In genomic region chr9:107313555-107314096, GRCh38 we compare ENCODE assay signal across 17 cellular contexts. TPM values are rescaled to one million over a fixed set of nuclear protein-coding genes. Genes with fewer than 3 reads are reported as not detected.
A peak's percentile ranks its signal among the peaks of the same experiment; 100 is the strongest.
DNase-seq lines count a peak whose midpoint lies in the region; ATAC-seq, FAIRE-seq and TF ChIP-seq lines count a peak whose summit lies in the region.
"Had no signal": no experiment of that assay in that cellular context is flagged by ENCODE, and none has a peak within 500 bp of the region (broad histone marks: within the 10 kb centered on the region; RNA-seq: fewer than 3 reads in every experiment).

No MANE protein-coding gene starts in this region.

- ATAC-seq in effector memory CD8-positive, alpha-beta T cell (replicated peaks) = no peak
- ATAC-seq in stimulated activated effector memory CD8-positive, alpha-beta T cell treated with anti-CD3 and anti-CD28 coated beads, Interleukin-12 subunit alpha, Interleukin-12 subunit beta, amount 100 ng/mL, for 72 hours = peak; percentile 57
- no peak for ATAC-seq in HG02763 (IDR thresholded peaks at IDR 0.05; ENCODE audit: unreplicated experiment)
- ATAC-seq: esophagus mucosa, left lung had no signal

- DNase-seq in activated naive CD4-positive, alpha-beta T cell treated with anti-CD3 and anti-CD28 coated beads, Interleukin-2, amount 50 U/mL, for 16 hours = no peak
- no peak for DNase-seq in activated CD4-positive, alpha-beta memory T cell treated with anti-CD3 and anti-CD28 coated beads, Interleukin-2, amount 10 ng/mL, durations not matched to agents 7 days and 5 days
- no peak for DNase-seq in effector memory CD8-positive, alpha-beta T cell
- DNase-seq in stimulated activated effector memory CD8-positive, alpha-beta T cell treated with anti-CD3 and anti-CD28 coated beads, Interleukin-12 subunit alpha, Interleukin-12 subunit beta, amount 100 ng/mL, for 72 hours (ENCODE audit: low spot score in 2 of 2) = no peak
- DNase-seq in GM12892 (ENCODE audit: insufficient read length) (no peak), cerebellar cortex (ENCODE audit: low spot score) (no peak)
- DNase-seq: COR-L47; HCEC 1CT; KBM-7; left lung; NCI-H1048; NCI-H2029 treated with DMSO at 0.1 percent for 48 hours; NCI-H446 treated with DMSO at 0.1 percent for 48 hours; stimulated activated CD4-positive, alpha-beta T cell treated with anti-CD3 and anti-CD28 coated beads, Interleukin-1b, Interleukin-23, amount 100 ng/mL, for 48 hours had no signal

- POLR2A ChIA-PET in activated CD4-positive, alpha-beta memory T cell treated with anti-CD3 and anti-CD28 coated beads, Interleukin-2, amount 10 ng/mL, durations not matched to agents 7 days and 5 days (lab: Charles Lee) = no interaction called here

- CTCF ChIA-PET in activated CD4-positive, alpha-beta memory T cell treated with anti-CD3 and anti-CD28 coated beads, Interleukin-2, amount 10 ng/mL, durations not matched to agents 7 days and 5 days (lab: Charles Lee) = no interaction called here

- FAIRE-seq in GM12892 (lab: Jason Lieb, UNC) = no peak

- peaks cover 79% of the 10 kb centered on the region for H3K4me1 Mint-ChIP-seq in activated naive CD4-positive, alpha-beta T cell treated with anti-CD3 and anti-CD28 coated beads, Interleukin-2, amount 50 U/mL, for 24 hours
- H3K4me1 Mint-ChIP-seq in activated CD4-positive, alpha-beta memory T cell treated with anti-CD3 and anti-CD28 coated beads, Interleukin-2, amount 10 ng/mL, durations not matched to agents 7 days and 5 days = peaks cover 68% of the 10 kb centered on the region
- H3K4me1 Mint-ChIP-seq in effector memory CD8-positive, alpha-beta T cell (ENCODE audit: low read depth in 2 of 2) = peaks cover 50 to 73% of the 10 kb centered on the region in 2 donors
- peaks cover 71% of the 10 kb centered on the region for H3K4me1 Mint-ChIP-seq in stimulated activated effector memory CD8-positive, alpha-beta T cell treated with anti-CD3 and anti-CD28 coated beads, Interleukin-12 subunit alpha, Interleukin-12 subunit beta, amount 100 ng/mL, for 72 hours

- no peaks in the 10 kb centered on the region for H3K27me3 Mint-ChIP-seq in activated naive CD4-positive, alpha-beta T cell treated with anti-CD3 and anti-CD28 coated beads, Interleukin-2, amount 50 U/mL, for 24 hours
- no peaks in the 10 kb centered on the region for H3K27me3 Mint-ChIP-seq in activated CD4-positive, alpha-beta memory T cell treated with anti-CD3 and anti-CD28 coated beads, Interleukin-2, amount 10 ng/mL, durations not matched to agents 7 days and 5 days
- H3K27me3 Mint-ChIP-seq in effector memory CD8-positive, alpha-beta T cell = no peaks in the 10 kb centered on the region

- peaks cover 42% of the 10 kb centered on the region for H3K36me3 Mint-ChIP-seq in activated naive CD4-positive, alpha-beta T cell treated with anti-CD3 and anti-CD28 coated beads, Interleukin-2, amount 50 U/mL, for 24 hours
- H3K36me3 Mint-ChIP-seq in activated CD4-positive, alpha-beta memory T cell treated with anti-CD3 and anti-CD28 coated beads, Interleukin-2, amount 10 ng/mL, durations not matched to agents 7 days and 5 days (ENCODE audit: low read depth) = peaks cover 76% of the 10 kb centered on the region
- H3K36me3 Mint-ChIP-seq in effector memory CD8-positive, alpha-beta T cell (ENCODE audit: insufficient read depth) = peaks cover 39% of the 10 kb centered on the region
- H3K36me3 Mint-ChIP-seq in stimulated activated effector memory CD8-positive, alpha-beta T cell treated with anti-CD3 and anti-CD28 coated beads, Interleukin-12 subunit alpha, Interleukin-12 subunit beta, amount 100 ng/mL, for 72 hours = peaks cover 100% of the 10 kb centered on the region

- H3K9me3 Mint-ChIP-seq in activated naive CD4-positive, alpha-beta T cell treated with anti-CD3 and anti-CD28 coated beads, Interleukin-2, amount 50 U/mL, for 24 hours = no peaks in the 10 kb centered on the region
- H3K9me3 Mint-ChIP-seq in activated CD4-positive, alpha-beta memory T cell treated with anti-CD3 and anti-CD28 coated beads, Interleukin-2, amount 10 ng/mL, durations not matched to agents 7 days and 5 days = no peaks in the 10 kb centered on the region
- H3K9me3 Mint-ChIP-seq in effector memory CD8-positive, alpha-beta T cell = no peaks in the 10 kb centered on the region
- no peaks in the 10 kb centered on the region for H3K9me3 Mint-ChIP-seq in stimulated activated effector memory CD8-positive, alpha-beta T cell treated with anti-CD3 and anti-CD28 coated beads, Interleukin-12 subunit alpha, Interleukin-12 subunit beta, amount 100 ng/mL, for 72 hours

- H3K27ac Mint-ChIP-seq in activated naive CD4-positive, alpha-beta T cell treated with anti-CD3 and anti-CD28 coated beads, Interleukin-2, amount 50 U/mL, for 24 hours = peak overlapping the region; percentile 14
- H3K27ac Mint-ChIP-seq in activated CD4-positive, alpha-beta memory T cell treated with anti-CD3 and anti-CD28 coated beads, Interleukin-2, amount 10 ng/mL, durations not matched to agents 7 days and 5 days = peak overlapping the region; percentile 60
- peak overlapping the region; percentile 1 to 17 for H3K27ac Mint-ChIP-seq in effector memory CD8-positive, alpha-beta T cell
- no peak overlapping the region for H3K27ac Mint-ChIP-seq in stimulated activated effector memory CD8-positive, alpha-beta T cell treated with anti-CD3 and anti-CD28 coated beads, Interleukin-12 subunit alpha, Interleukin-12 subunit beta, amount 100 ng/mL, for 72 hours

- H3K4me3 Mint-ChIP-seq in activated naive CD4-positive, alpha-beta T cell treated with anti-CD3 and anti-CD28 coated beads, Interleukin-2, amount 50 U/mL, for 24 hours = no peak overlapping the region
- no peak overlapping the region for H3K4me3 Mint-ChIP-seq in activated CD4-positive, alpha-beta memory T cell treated with anti-CD3 and anti-CD28 coated beads, Interleukin-2, amount 10 ng/mL, durations not matched to agents 7 days and 5 days
- peak overlapping the region in 1 of 2 donors; percentile 5 for H3K4me3 Mint-ChIP-seq in effector memory CD8-positive, alpha-beta T cell
- no peak overlapping the region for H3K4me3 Mint-ChIP-seq in stimulated activated effector memory CD8-positive, alpha-beta T cell treated with anti-CD3 and anti-CD28 coated beads, Interleukin-12 subunit alpha, Interleukin-12 subunit beta, amount 100 ng/mL, for 72 hours

- no peak for TF ChIP-seq POLR2A in GM12892 (IDR thresholded peaks at IDR 0.05; ENCODE audit: low read depth, low read length)

RNA-seq across cellular contexts. Expression of gene RAD23B, which starts 30.5 kb away (rescaled TPM):
- total RNA-seq in activated CD4-positive, alpha-beta memory T cell treated with anti-CD3 and anti-CD28 coated beads, Interleukin-2, amount 10 ng/mL, durations not matched to agents 7 days and 5 days = 10 to 100 TPM; 89.4 to 91.0 TPM
- polyA plus RNA-seq in GM12892 (2012; ENCODE audit: missing spikeins) = 76.7 TPM
